In genomic region chr16:56226840-56227525, GRCh38 we compare ENCODE assay signal across 25 cellular contexts. TPM values are rescaled to one million over a fixed set of nuclear protein-coding genes. Genes with fewer than 3 reads are reported as not detected.
DNase-seq lines count a peak whose midpoint lies in the region; ATAC-seq and TF ChIP-seq lines count a peak whose summit lies in the region.
"Had no signal": no experiment of that assay in that cellular context is flagged by ENCODE, and none has a peak within 500 bp of the region (broad histone marks: within the 10 kb centered on the region; RNA-seq: fewer than 3 reads in every experiment).

No MANE protein-coding gene starts in this region.

- H3F3A ChIP-seq in Loucy (ENCODE audit: low read depth) = no peaks in the 10 kb centered on the region

- peak overlapping the region; percentile 77 for H3K14ac ChIP-seq in neuronal stem cell (ENCODE audit: low read length)

- H3K18ac ChIP-seq in neuronal stem cell (ENCODE audit: low read length) = peak overlapping the region; percentile 21

- H3K23ac ChIP-seq in neuronal stem cell (ENCODE audit: low read depth, low read length, poor library complexity) = no peak overlapping the region

- no peak overlapping the region for H3K4me3 Mint-ChIP-seq in activated T-cell treated with anti-CD3 and anti-CD28 coated beads, Interleukin-2, amount 50 U/mL, for 24 hours
- H3K4me3 Mint-ChIP-seq: endodermal cell, nephron progenitor cell had no signal

- H3K36me3 Mint-ChIP-seq in activated T-cell treated with anti-CD3 and anti-CD28 coated beads, Interleukin-2, amount 50 U/mL, for 24 hours (ENCODE audit: low read depth) = no peaks in the 10 kb centered on the region

- no peak overlapping the region for H3K27ac ChIP-seq in neuronal stem cell (replicated peaks; ENCODE audit: low read length)
- H3K27ac ChIP-seq: adrenal gland, cardiac muscle cell, prostate gland, SK-N-MC had no signal

- no peaks in the 10 kb centered on the region for H4K20me1 ChIP-seq in Loucy (ENCODE audit: insufficient read depth, low read length, poor library complexity, severe bottlenecking)

- no peaks in the 10 kb centered on the region for H3K79me2 ChIP-seq in Loucy (ENCODE audit: insufficient read depth, low read length)

- peaks cover 12% of the 10 kb centered on the region for H3K4me1 ChIP-seq in Loucy (ENCODE audit: insufficient read depth, low read length, poor library complexity, severe bottlenecking)
- peaks cover 0 to 1% of the 10 kb centered on the region in 2 donors for H3K4me1 ChIP-seq in neuronal stem cell (ENCODE audit: control insufficient read depth in 2 of 2, insufficient read depth in 1 of 2, low read depth in 1 of 2, low read length in 2 of 2)
- H3K4me1 ChIP-seq: adrenal gland, prostate gland had no signal

- H2AFZ ChIP-seq in Loucy (ENCODE audit: low read length) (no peak overlapping the region), neuronal stem cell (ENCODE audit: low read length) (no peak overlapping the region)

- no peak overlapping the region for H4K8ac ChIP-seq in neuronal stem cell (ENCODE audit: low read depth, low read length)

- H3K9ac ChIP-seq in Loucy (ENCODE audit: low read depth, low read length, poor library complexity, severe bottlenecking) (no peak overlapping the region), neuronal stem cell (ENCODE audit: low read depth, low read length, poor library complexity) (peak overlapping the region; percentile 54)

- H3K27ac Mint-ChIP-seq in activated T-cell treated with anti-CD3 and anti-CD28 coated beads, Interleukin-2, amount 50 U/mL, for 24 hours = peak overlapping the region; percentile 32
- H3K27ac Mint-ChIP-seq: endodermal cell, nephron progenitor cell had no signal

- no peaks in the 10 kb centered on the region for H3K27me3 Mint-ChIP-seq in activated T-cell treated with anti-CD3 and anti-CD28 coated beads, Interleukin-2, amount 50 U/mL, for 24 hours

- no peaks in the 10 kb centered on the region for H3K9me3 ChIP-seq in Loucy (ENCODE audit: insufficient read depth, low read depth, low read length)
- no peaks in the 10 kb centered on the region for H3K9me3 ChIP-seq in neuronal stem cell (replicated peaks in 1 of 2; ENCODE audit: control insufficient read depth in 2 of 2, insufficient read depth in 1 of 2, low read depth in 1 of 2, low read length in 2 of 2)
- H3K9me3 ChIP-seq: adrenal gland, prostate gland had no signal

- H3K4me1 Mint-ChIP-seq in activated T-cell treated with anti-CD3 and anti-CD28 coated beads, Interleukin-2, amount 50 U/mL, for 24 hours (ENCODE audit: low read depth) = peaks cover 30% of the 10 kb centered on the region
- H3K4me1 Mint-ChIP-seq: endodermal cell had no signal

- no peak overlapping the region for H3K4me3 ChIP-seq in Loucy (ENCODE audit: low read length, poor library complexity, severe bottlenecking)
- H3K4me3 ChIP-seq in neuronal stem cell (ENCODE audit: low read length in 2 of 2) = no peak overlapping the region
- H3K4me3 ChIP-seq: adrenal gland, cardiac muscle cell, GM12878, K562, prostate gland, SK-N-MC had no signal

- no peak for DNase-seq in activated T-cell treated with anti-CD3 and anti-CD28 coated beads, Interleukin-2, amount 50 U/mL, for 24 hours
- no peak for DNase-seq in activated T-cell treated with anti-CD3 and anti-CD28 coated beads, Interleukin-2, amount 50 U/mL, for 1 hour
- DNase-seq in T-helper 9 cell (peak; percentile 1), neuronal stem cell (ENCODE audit: low spot score) (no peak), activated T-cell treated with anti-CD3 and anti-CD28 coated beads for 4 hours (no peak)
- DNase-seq: activated CD4-positive, alpha-beta T cell treated with anti-CD3 and anti-CD28 coated beads, Interleukin-2, amount 50 U/mL, for 1 hour; adrenal gland; endodermal cell; GDM1; hippocampal formation; mesendoderm; NCI-H446 treated with DMSO at 0.1 percent for 48 hours; nephron progenitor cell; PC-3; small intestine; stimulated activated CD4-positive, alpha-beta T cell treated with anti-CD3 and anti-CD28 coated beads, Interleukin-4, amount 100 ng/mL, for 4 hours; stimulated activated CD8-positive, alpha-beta memory T cell treated with anti-CD3 and anti-CD28 coated beads, Interleukin-4, amount 100 ng/mL, for 48 hours had no signal

- no CpG with 5 or more reads among the region's 9 CpGs for WGBS in neuronal stem cell (ENCODE audit: extremely low coverage in 2 of 2, insufficient read length in 2 of 2, insufficient replicate concordance in 1 of 2), 2 donors

- ATAC-seq in HG03135 (IDR thresholded peaks at IDR 0.05; ENCODE audit: unreplicated experiment) (no peak), HG02885 (IDR thresholded peaks at IDR 0.05; ENCODE audit: poor library complexity, unreplicated experiment) (no peak)
- ATAC-seq: GM12878, K562, PC-3 had no signal

- H3K4me2 ChIP-seq in Loucy (ENCODE audit: low read depth, low read length, poor library complexity, severe bottlenecking) (peak overlapping the region; percentile 19), neuronal stem cell (ENCODE audit: insufficient read depth, low read length, poor library complexity, severe bottlenecking) (no peak overlapping the region)

- H4K91ac ChIP-seq in neuronal stem cell (ENCODE audit: low read depth, low read length, poor library complexity) = no peak overlapping the region

- H2BK5ac ChIP-seq in neuronal stem cell (ENCODE audit: low read length) = no peak overlapping the region

- no peak overlapping the region for H2AK5ac ChIP-seq in neuronal stem cell (ENCODE audit: low read depth, low read length)

- H3K4ac ChIP-seq in neuronal stem cell (ENCODE audit: low read length) = no peak overlapping the region

- no peaks in the 10 kb centered on the region for H3K9me2 ChIP-seq in Loucy (replicated peaks; ENCODE audit: low read depth, low read length)

- no peaks in the 10 kb centered on the region for H3K9me3 Mint-ChIP-seq in activated T-cell treated with anti-CD3 and anti-CD28 coated beads, Interleukin-2, amount 50 U/mL, for 24 hours
- H3K9me3 Mint-ChIP-seq: endodermal cell, nephron progenitor cell had no signal

- no peak overlapping the region for H2BK15ac ChIP-seq in neuronal stem cell (ENCODE audit: low read length)

- H2BK120ac ChIP-seq in neuronal stem cell (ENCODE audit: low read depth, low read length) = no peak overlapping the region

- no peak for TF ChIP-seq CTCF in Loucy (conservative IDR thresholded peaks at IDR 0.05; ENCODE audit: low read length)

- H3K27me3 ChIP-seq in Loucy (ENCODE audit: insufficient read depth, low read length, poor library complexity, severe bottlenecking) = no peaks in the 10 kb centered on the region
- peaks cover 0 to 4% (median 0%) of the 10 kb centered on the region in 3 experiments for H3K27me3 ChIP-seq in neuronal stem cell (ENCODE audit: control insufficient read depth in 3 of 3, insufficient read depth in 3 of 3, low read depth in 1 of 3, low read length in 3 of 3)
- H3K27me3 ChIP-seq: adrenal gland, cardiac muscle cell had no signal

- H3K36me3 ChIP-seq in Loucy (ENCODE audit: insufficient read depth, low read length) (no peaks in the 10 kb centered on the region), neuronal stem cell (replicated peaks in 1 of 2; ENCODE audit: control insufficient read depth in 2 of 2, insufficient read depth in 2 of 2, low read length in 2 of 2) (no peaks in the 10 kb centered on the region)
- H3K36me3 ChIP-seq: adrenal gland, cardiac muscle cell, prostate gland had no signal

- no peaks in the 10 kb centered on the region for H3K79me1 ChIP-seq in neuronal stem cell (ENCODE audit: low read depth, low read length)

- H2BK12ac ChIP-seq in neuronal stem cell (ENCODE audit: low read length) = no peak overlapping the region

RNA-seq across cellular contexts. Expression of gene GNAO1, which starts 35.7 kb away (rescaled TPM):
- 3.8 TPM for polyA plus RNA-seq in neuronal stem cell (2013, experiment 1 of 2)
- polyA plus RNA-seq in neuronal stem cell (2013, experiment 2 of 2) = 3.8 TPM
